ENCODE assay signal across 21 cellular contexts in genomic region chr19:47379398-47379938, GRCh38. TPM values are rescaled to one million over a fixed set of nuclear protein-coding genes. Genes with fewer than 3 reads are reported as not detected.
DNase-seq lines count a peak whose midpoint lies in the region; ATAC-seq and TF ChIP-seq lines count a peak whose summit lies in the region.
"Had no signal": no experiment of that assay in that cellular context is flagged by ENCODE, and none has a peak within 500 bp of the region (broad histone marks: within the 10 kb centered on the region; RNA-seq: fewer than 3 reads in every experiment).

No MANE protein-coding gene starts in this region.

- peaks cover 50 to 60% of the 10 kb centered on the region in 2 donors for H3K36me3 ChIP-seq in thyroid gland

- peak overlapping the region; percentile 57 for H3K27ac Mint-ChIP-seq in nephron progenitor cell
- H3K27ac Mint-ChIP-seq: activated CD8-positive, alpha-beta T cell treated with anti-CD3 and anti-CD28 coated beads for 36 hours; activated T-cell treated with anti-CD3 and anti-CD28 coated beads, Interleukin-2, amount 50 U/mL, for 72 hours had no signal

- H3K9me3 ChIP-seq in thyroid gland: no peaks in the 10 kb centered on the region
- H3K9me3 ChIP-seq: A549, tibial nerve had no signal

- no peak overlapping the region for H3K4me3 Mint-ChIP-seq in nephron progenitor cell
- H3K4me3 Mint-ChIP-seq: activated CD8-positive, alpha-beta T cell treated with anti-CD3 and anti-CD28 coated beads for 36 hours; activated T-cell treated with anti-CD3 and anti-CD28 coated beads, Interleukin-2, amount 50 U/mL, for 72 hours; CD4-positive, alpha-beta memory T cell; neural crest cell had no signal

- TF ChIP-seq CTCF in nephron progenitor cell (IDR thresholded peaks at IDR 0.05) (no peak), thyroid gland (IDR thresholded peaks at IDR 0.05) (no peak)

- intact Hi-C loops in thyroid gland (cut with DNase I): no loop called here

- H3K9me3 Mint-ChIP-seq in nephron progenitor cell: no peaks in the 10 kb centered on the region
- H3K9me3 Mint-ChIP-seq: activated CD8-positive, alpha-beta T cell treated with anti-CD3 and anti-CD28 coated beads for 36 hours; activated T-cell treated with anti-CD3 and anti-CD28 coated beads, Interleukin-2, amount 50 U/mL, for 72 hours; CD4-positive, alpha-beta memory T cell; neural crest cell had no signal

- peaks cover 25% of the 10 kb centered on the region for H3K36me3 Mint-ChIP-seq in nephron progenitor cell (ENCODE audit: low read depth)

- H3K27me3 ChIP-seq in thyroid gland: no peaks in the 10 kb centered on the region
- H3K27me3 ChIP-seq: tibial nerve had no signal

- WGBS in thyroid gland, 2 donors: 95 to 97% methylated on average over 17 to 21 of the region's 23 CpGs

- TF ChIP-seq POLR2A in thyroid gland (IDR thresholded peaks at IDR 0.05): no peak

- no peaks in the 10 kb centered on the region for H3K4me1 Mint-ChIP-seq in nephron progenitor cell
- H3K4me1 Mint-ChIP-seq: neural crest cell had no signal

- ATAC-seq in GM19455 (IDR thresholded peaks at IDR 0.05; ENCODE audit: unreplicated experiment) (no peak), GM18517 (IDR thresholded peaks at IDR 0.05; ENCODE audit: unreplicated experiment) (no peak)
- ATAC-seq: activated CD8-positive, alpha-beta T cell treated with anti-CD3 and anti-CD28 coated beads for 36 hours; activated T-cell treated with anti-CD3 and anti-CD28 coated beads, Interleukin-2, amount 50 U/mL, for 72 hours had no signal

- peak overlapping the region; percentile 85 for H3K27ac ChIP-seq in cingulate gyrus (ENCODE audit: low read depth, low read length)
- H3K27ac ChIP-seq in thyroid gland: no peak overlapping the region
- H3K27ac ChIP-seq: A549, tibial nerve, VCaP had no signal

- DNase-seq in NCI-H2227 (lab: John Stamatoyannopoulos, UW; ENCODE audit: unreplicated experiment): peak; percentile 35
- DNase-seq in NCI-H2227 treated with DMSO at 0.1 percent for 48 hours (lab: John Stamatoyannopoulos, UW): no peak
- DNase-seq in nephron progenitor cell: no peak
- DNase-seq in thyroid gland: no peak
- no peak for DNase-seq in epidermal melanocyte (ENCODE audit: insufficient read length, low spot score)
- DNase-seq: activated CD8-positive, alpha-beta T cell treated with anti-CD3 and anti-CD28 coated beads for 36 hours; activated T-cell treated with anti-CD3 and anti-CD28 coated beads, Interleukin-2, amount 50 U/mL, for 72 hours; CD4-positive, alpha-beta memory T cell; foreskin fibroblast; MM.1S; NCI-H2107; stimulated activated CD4-positive, alpha-beta T cell treated with anti-CD3 and anti-CD28 coated beads, Interleukin-4, amount 100 ng/mL, for 24 hours; stimulated activated CD8-positive, alpha-beta memory T cell treated with anti-CD3 and anti-CD28 coated beads, Interleukin-4, amount 100 ng/mL, for 48 hours had no signal

- H3K27me3 Mint-ChIP-seq in nephron progenitor cell (ENCODE audit: low read depth, poor library complexity): no peaks in the 10 kb centered on the region
- H3K27me3 Mint-ChIP-seq: activated CD8-positive, alpha-beta T cell treated with anti-CD3 and anti-CD28 coated beads for 36 hours; CD4-positive, alpha-beta memory T cell had no signal

- no peak overlapping the region for H3K4me3 ChIP-seq in thyroid gland (replicated peaks in 1 of 3)
- H3K4me3 ChIP-seq: A549, lung, tibial nerve had no signal

- no peaks in the 10 kb centered on the region for H3K4me1 ChIP-seq in thyroid gland
- H3K4me1 ChIP-seq: tibial nerve had no signal

RNA-seq across cellular contexts. Expression of gene DHX34, which starts 30.4 kb away (rescaled TPM):
- total RNA-seq in thyroid gland: 10 to 100 TPM; 15.2 to 20.1 (median 17.3) TPM

RNA-seq across cellular contexts. Expression of gene MEIS3, which starts 39.9 kb away (rescaled TPM):
- total RNA-seq in thyroid gland: 10 to 100 TPM in 1 of 4 donors, 1 to 10 TPM in 3; 3.6 to 15.3 (median 6.1) TPM
- total RNA-seq: activated CD8-positive, alpha-beta T cell treated with anti-CD3 and anti-CD28 coated beads for 36 hours had no signal

RNA-seq across cellular contexts. Expression of gene C5AR2, which starts 47.5 kb away (rescaled TPM):
- total RNA-seq in thyroid gland: 1 to 10 TPM in 2 of 4 donors, under 1 TPM in 2; 0.11 to 3.8 (median 2.0) TPM
- total RNA-seq: activated T-cell treated with anti-CD3 and anti-CD28 coated beads, Interleukin-2, amount 50 U/mL, for 72 hours; neural crest cell had no signal
